In genomic region chr15:29058903-29059539, GRCh38 we compare ENCODE assay signal across 31 cellular contexts.
"Had no signal": no experiment of that assay in that cellular context is flagged by ENCODE, and none has a peak within 500 bp of the region (broad histone marks: within the 10 kb centered on the region; RNA-seq: fewer than 3 reads in every experiment).

No MANE protein-coding gene starts in this region.

- H3K36me3 ChIP-seq: brain microvascular endothelial cell, gastrocnemius medialis, neutrophil, thyroid gland, upper lobe of left lung, vagina, WERI-Rb-1 had no signal

- H3K4me3 ChIP-seq: gastrocnemius medialis, hepatocyte, thyroid gland, upper lobe of left lung, vagina had no signal

- H3K27ac ChIP-seq: brain microvascular endothelial cell, gastrocnemius medialis, hepatocyte, neutrophil, thyroid gland, upper lobe of left lung, vagina, WERI-Rb-1 had no signal

- H3K4me1 ChIP-seq: gastrocnemius medialis, thyroid gland, upper lobe of left lung, vagina had no signal

- H3K27ac Mint-ChIP-seq: activated CD8-positive, alpha-beta memory T cell treated with anti-CD3 and anti-CD28 coated beads, Interleukin-2, amount 10 ng/mL, durations not matched to agents 7 days and 5 days; activated CD8-positive, alpha-beta T cell treated with anti-CD3 and anti-CD28 coated beads, Interleukin-2, amount 10 ng/mL, durations not matched to agents 7 days and 5 days; activated naive CD8-positive, alpha-beta T cell treated with anti-CD3 and anti-CD28 coated beads, Interleukin-2, amount 10 ng/mL, durations not matched to agents 7 days and 5 days; nephron progenitor cell; T-helper 1 cell treated with Interleukin-12 subunit alpha and Interleukin-12 subunit beta and Interleukin-4 antibody, amounts not matched to agents 30 μg/mL and 1 μg/mL, for 36 hours had no signal

- H3K27me3 Mint-ChIP-seq: activated CD8-positive, alpha-beta memory T cell treated with anti-CD3 and anti-CD28 coated beads, Interleukin-2, amount 10 ng/mL, durations not matched to agents 7 days and 5 days; activated naive CD8-positive, alpha-beta T cell treated with anti-CD3 and anti-CD28 coated beads, Interleukin-2, amount 10 ng/mL, durations not matched to agents 7 days and 5 days had no signal

- ATAC-seq: activated CD4-positive, CD25-positive, alpha-beta regulatory T cell treated with anti-CD3 and anti-CD28 coated beads, Interleukin-2, amount 50 U/mL, for 24 hours; activated CD8-positive, alpha-beta memory T cell treated with anti-CD3 and anti-CD28 coated beads, Interleukin-2, amount 10 ng/mL, durations not matched to agents 7 days and 5 days; activated CD8-positive, alpha-beta T cell treated with anti-CD3 and anti-CD28 coated beads, Interleukin-2, amount 10 ng/mL, durations not matched to agents 7 days and 5 days; effector memory CD8-positive, alpha-beta T cell; gastrocnemius medialis; left cardiac atrium; left ventricle myocardium superior; sciatic nerve had no signal

- H3K9me3 Mint-ChIP-seq: activated naive CD8-positive, alpha-beta T cell treated with anti-CD3 and anti-CD28 coated beads, Interleukin-2, amount 10 ng/mL, durations not matched to agents 7 days and 5 days; effector memory CD8-positive, alpha-beta T cell; T-helper 1 cell treated with Interleukin-12 subunit alpha and Interleukin-12 subunit beta and Interleukin-4 antibody, amounts not matched to agents 30 μg/mL and 1 μg/mL, for 36 hours had no signal

- H3K9me3 ChIP-seq: gastrocnemius medialis, neutrophil, SK-N-SH, thyroid gland, upper lobe of left lung, vagina had no signal

- H3K27me3 ChIP-seq: brain microvascular endothelial cell, gastrocnemius medialis, hepatocyte, neutrophil, thyroid gland, upper lobe of left lung, vagina had no signal

- DNase-seq: activated CD8-positive, alpha-beta memory T cell treated with anti-CD3 and anti-CD28 coated beads, Interleukin-2, amount 10 ng/mL, durations not matched to agents 7 days and 5 days; activated CD8-positive, alpha-beta T cell treated with anti-CD3 and anti-CD28 coated beads, Interleukin-2, amount 10 ng/mL, durations not matched to agents 7 days and 5 days; activated naive CD4-positive, alpha-beta T cell treated with Interleukin-2 at 50 U/mL for 16 hours; activated naive CD8-positive, alpha-beta T cell treated with anti-CD3 and anti-CD28 coated beads, Interleukin-2, amount 10 ng/mL, durations not matched to agents 7 days and 5 days; amniotic stem cell; brain microvascular endothelial cell; cortex of kidney; effector memory CD8-positive, alpha-beta T cell; erythroblast; gastrocnemius medialis; left cardiac atrium; left ventricle myocardium superior; nephron progenitor cell; SK-N-SH; small intestine; stimulated activated CD4-positive, alpha-beta T cell treated with anti-CD3 and anti-CD28 coated beads, Interleukin-2, amount 100 ng/mL, for 24 hours; stimulated activated naive CD4-positive, alpha-beta T cell treated with Interleukin-2 at 50 U/mL for 16 hours; substantia nigra; SW 1271; T1000; thyroid gland; upper lobe of left lung; WERI-Rb-1 had no signal

- H2AFZ ChIP-seq: hepatocyte had no signal

- FAIRE-seq: astrocyte, keratinocyte, small intestine had no signal

- H3K9ac ChIP-seq: SK-N-SH had no signal

- H3K4me2 ChIP-seq: hepatocyte, SK-N-SH had no signal

- H3K79me2 ChIP-seq: hepatocyte had no signal

- H3K4me3 Mint-ChIP-seq: activated CD8-positive, alpha-beta memory T cell treated with anti-CD3 and anti-CD28 coated beads, Interleukin-2, amount 10 ng/mL, durations not matched to agents 7 days and 5 days; activated CD8-positive, alpha-beta T cell treated with anti-CD3 and anti-CD28 coated beads, Interleukin-2, amount 10 ng/mL, durations not matched to agents 7 days and 5 days; activated naive CD8-positive, alpha-beta T cell treated with anti-CD3 and anti-CD28 coated beads, Interleukin-2, amount 10 ng/mL, durations not matched to agents 7 days and 5 days; effector memory CD8-positive, alpha-beta T cell; nephron progenitor cell; T-helper 1 cell treated with Interleukin-12 subunit alpha and Interleukin-12 subunit beta and Interleukin-4 antibody, amounts not matched to agents 30 μg/mL and 1 μg/mL, for 36 hours had no signal
